ENCODE assay signal across 16 cellular contexts in genomic region chr13:46761174-46761573, GRCh38. TPM values are rescaled to one million over a fixed set of nuclear protein-coding genes. Genes with fewer than 3 reads are reported as not detected.
DNase-seq lines count a peak whose midpoint lies in the region; ATAC-seq, FAIRE-seq and TF ChIP-seq lines count a peak whose summit lies in the region.
"Had no signal": no experiment of that assay in that cellular context is flagged by ENCODE, and none has a peak within 500 bp of the region (broad histone marks: within the 10 kb centered on the region; RNA-seq: fewer than 3 reads in every experiment).

No MANE protein-coding gene starts in this region.

- TF ChIP-seq POLR2A in breast epithelium (IDR thresholded peaks at IDR 0.05): no peak

- H3K9ac ChIP-seq in mammary epithelial cell (ENCODE audit: insufficient read depth, low read length): no peak overlapping the region

- DNase-seq in mammary epithelial cell: peak; percentile 38
- no peak for DNase-seq in breast epithelium (ENCODE audit: low spot score in 2 of 2)
- peak; percentile 59 for DNase-seq in bronchial epithelial cell (ENCODE audit: low read depth)
- no peak for DNase-seq in nephron progenitor cell
- DNase-seq in G401 (ENCODE audit: low spot score): no peak
- no peak for DNase-seq in NCI-H2196 treated with DMSO at 0.1 percent for 48 hours (lab: John Stamatoyannopoulos, UW; ENCODE audit: unreplicated experiment)
- DNase-seq in stimulated activated naive CD8-positive, alpha-beta T cell treated with anti-CD3 and anti-CD28 coated beads, Interleukin-15, amount 100 ng/mL, for 72 hours: no peak
- no peak for DNase-seq in PC-9
- DNase-seq: Caco-2; CD8-positive, alpha-beta memory T cell; DND-41; GF-D8 had no signal

- CTCF ChIA-PET in mammary epithelial cell (lab: Charles Lee; ENCODE audit: low non-redundant PET) (no interaction called here), PC-9 (lab: Charles Lee) (no interaction called here)

- TF ChIP-seq CTCF in mammary epithelial cell (conservative IDR thresholded peaks at IDR 0.05 in 1 of 2, IDR thresholded peaks at IDR 0.05 in 1 of 2; ENCODE audit: extremely low read depth in 1 of 2, insufficient read depth in 1 of 2, low read depth in 1 of 2, low read length in 2 of 2): no peak
- TF ChIP-seq CTCF in breast epithelium (IDR thresholded peaks at IDR 0.05): no peak
- no peak for TF ChIP-seq CTCF in bronchial epithelial cell (IDR thresholded peaks at IDR 0.05; ENCODE audit: insufficient read depth, low read length, severe bottlenecking)
- no peak for TF ChIP-seq CTCF in nephron progenitor cell (IDR thresholded peaks at IDR 0.05)
- TF ChIP-seq CTCF in PC-9 (conservative IDR thresholded peaks at IDR 0.05): no peak

- POLR2A ChIA-PET in PC-9 (lab: Charles Lee; ENCODE audit: unreplicated experiment): no interaction called here

- H3K36me3 ChIP-seq in mammary epithelial cell (ENCODE audit: insufficient read depth, low read length) (no peaks in the 10 kb centered on the region), breast epithelium (no peaks in the 10 kb centered on the region), bronchial epithelial cell (ENCODE audit: control insufficient read depth, insufficient read depth, low read length) (no peaks in the 10 kb centered on the region), PC-9 (ENCODE audit: low read depth) (no peaks in the 10 kb centered on the region)

- peaks cover 5% of the 10 kb centered on the region for H3K4me1 ChIP-seq in mammary epithelial cell (ENCODE audit: insufficient read depth, low read length)
- H3K4me1 ChIP-seq in breast epithelium: no peaks in the 10 kb centered on the region
- H3K4me1 ChIP-seq in PC-9 (replicated peaks; ENCODE audit: insufficient read depth): peaks cover 7% of the 10 kb centered on the region; the same call in 1 of the 2 replicates
- H3K4me1 ChIP-seq: Caco-2 had no signal

- BruUV-seq in mammary epithelial cell (replicated peaks; lab: Mats Ljungman, UMichigan) (no TSS peak), PC-9 (replicated peaks; lab: Mats Ljungman, UMichigan) (no TSS peak)

- H3K36me3 Mint-ChIP-seq in nephron progenitor cell (ENCODE audit: low read depth): no peaks in the 10 kb centered on the region
- H3K36me3 Mint-ChIP-seq: CD8-positive, alpha-beta memory T cell had no signal

- H2AFZ ChIP-seq in mammary epithelial cell (ENCODE audit: low read depth, low read length) (no peak overlapping the region), PC-9 (no peak overlapping the region)

- no peak overlapping the region for H3K4me3 ChIP-seq in mammary epithelial cell (replicated peaks in 1 of 3; ENCODE audit: insufficient read depth in 1 of 3, low read depth in 2 of 3, low read length in 3 of 3)
- H3K4me3 ChIP-seq in breast epithelium: no peak overlapping the region
- no peak overlapping the region for H3K4me3 ChIP-seq in bronchial epithelial cell (ENCODE audit: low read depth, low read length)
- H3K4me3 ChIP-seq in PC-9: no peak overlapping the region

- H3K27me3 Mint-ChIP-seq in nephron progenitor cell (ENCODE audit: low read depth, poor library complexity): peaks cover 3% of the 10 kb centered on the region
- H3K27me3 Mint-ChIP-seq in stimulated activated naive CD8-positive, alpha-beta T cell treated with anti-CD3 and anti-CD28 coated beads, Interleukin-15, amount 100 ng/mL, for 72 hours: no peaks in the 10 kb centered on the region

- H3K27ac ChIP-seq in mammary epithelial cell (ENCODE audit: insufficient read depth, low read depth, low read length): no peak overlapping the region
- H3K27ac ChIP-seq in breast epithelium: no peak overlapping the region
- no peak overlapping the region for H3K27ac ChIP-seq in PC-9

- dilution Hi-C loops in mammary epithelial cell (cut with HindIII; ENCODE audit: low sequenced_read_pairs): no loop called here

- no peaks in the 10 kb centered on the region for H3F3A ChIP-seq in PC-9 (ENCODE audit: insufficient read depth, low read depth)

- intact Hi-C loops in mammary epithelial cell (cut with micrococcal nuclease) (loop anchor here (5.0 kb wide), 1 partner anchor 1011 kb away; no protein-coding TSS in a partner anchor), breast epithelium (cut with DNase I; ENCODE audit: low total_unique reads) (no loop called here), PC-9 (cut with micrococcal nuclease; ENCODE audit: unreplicated experiment) (loop anchor here (10.0 kb wide), 1 partner anchor 1014 kb away; no protein-coding TSS in a partner anchor)

- ATAC-seq in stimulated activated naive CD8-positive, alpha-beta T cell treated with anti-CD3 and anti-CD28 coated beads, Interleukin-15, amount 100 ng/mL, for 72 hours: no peak
- ATAC-seq: HCT116 had no signal

- H3K27ac Mint-ChIP-seq in nephron progenitor cell: peak overlapping the region; percentile 21
- H3K27ac Mint-ChIP-seq in stimulated activated naive CD8-positive, alpha-beta T cell treated with anti-CD3 and anti-CD28 coated beads, Interleukin-15, amount 100 ng/mL, for 72 hours: peak overlapping the region in 1 of 2 donors; percentile 2

- H4K20me1 ChIP-seq in mammary epithelial cell (ENCODE audit: insufficient read depth, low read length) (no peaks in the 10 kb centered on the region), PC-9 (ENCODE audit: insufficient read depth) (no peaks in the 10 kb centered on the region)

- H3K4me3 Mint-ChIP-seq in nephron progenitor cell: no peak overlapping the region
- no peak overlapping the region for H3K4me3 Mint-ChIP-seq in stimulated activated naive CD8-positive, alpha-beta T cell treated with anti-CD3 and anti-CD28 coated beads, Interleukin-15, amount 100 ng/mL, for 72 hours
- H3K4me3 Mint-ChIP-seq: CD8-positive, alpha-beta memory T cell had no signal

- H3K9me3 ChIP-seq in mammary epithelial cell (replicated peaks; ENCODE audit: insufficient read depth, low read length) (no peaks in the 10 kb centered on the region), breast epithelium (no peaks in the 10 kb centered on the region), PC-9 (ENCODE audit: insufficient read depth, low read depth) (no peaks in the 10 kb centered on the region)
- H3K9me3 ChIP-seq: Caco-2 had no signal

- no peaks in the 10 kb centered on the region for H3K9me2 ChIP-seq in PC-9 (ENCODE audit: insufficient read depth)

- no peaks in the 10 kb centered on the region for H3K79me2 ChIP-seq in mammary epithelial cell (ENCODE audit: insufficient read depth, low read length)
- H3K79me2 ChIP-seq in PC-9 (ENCODE audit: low read depth): no peaks in the 10 kb centered on the region

- FAIRE-seq in bronchial epithelial cell (lab: Jason Lieb, UNC): no peak
- FAIRE-seq: GM19239, H54, HTR-8/SVneo had no signal

- no peaks in the 10 kb centered on the region for H3K27me3 ChIP-seq in mammary epithelial cell (ENCODE audit: insufficient read depth, low read length)
- no peaks in the 10 kb centered on the region for H3K27me3 ChIP-seq in breast epithelium
- H3K27me3 ChIP-seq in bronchial epithelial cell (ENCODE audit: control insufficient read depth, insufficient read depth, low read length): no peaks in the 10 kb centered on the region
- no peaks in the 10 kb centered on the region for H3K27me3 ChIP-seq in PC-9 (ENCODE audit: insufficient read depth, low read depth)

- H3K4me2 ChIP-seq in mammary epithelial cell (ENCODE audit: insufficient read depth, low read depth, low read length) (no peak overlapping the region), PC-9 (no peak overlapping the region)

- in situ Hi-C loops in mammary epithelial cell (cut with MboI; ENCODE audit: low sequenced_read_pairs in 2 of 2): no loop called here
- in situ Hi-C loops in G401 (cut with HindIII; ENCODE audit: low sequenced_read_pairs): no loop called here

- 95% methylated on average over 4 of the region's 4 CpGs for WGBS in mammary epithelial cell (ENCODE audit: low coverage, missing lambda C conversion rate)

- H3K9me3 Mint-ChIP-seq in nephron progenitor cell: no peaks in the 10 kb centered on the region
- no peaks in the 10 kb centered on the region for H3K9me3 Mint-ChIP-seq in stimulated activated naive CD8-positive, alpha-beta T cell treated with anti-CD3 and anti-CD28 coated beads, Interleukin-15, amount 100 ng/mL, for 72 hours
- H3K9me3 Mint-ChIP-seq: CD8-positive, alpha-beta memory T cell had no signal

- H3K4me1 Mint-ChIP-seq in nephron progenitor cell: peaks cover 27% of the 10 kb centered on the region
- H3K4me1 Mint-ChIP-seq in stimulated activated naive CD8-positive, alpha-beta T cell treated with anti-CD3 and anti-CD28 coated beads, Interleukin-15, amount 100 ng/mL, for 72 hours: peaks cover 17% of the 10 kb centered on the region
- H3K4me1 Mint-ChIP-seq: CD8-positive, alpha-beta memory T cell had no signal

RNA-seq across cellular contexts. Expression of gene ESD, which starts 35.8 kb away (rescaled TPM):
- total RNA-seq in mammary epithelial cell: 10 to 100 TPM; 81.5 to 84.2 TPM
- polyA plus RNA-seq in mammary epithelial cell: 106 TPM
- 91.8 TPM for polyA minus RNA-seq in mammary epithelial cell
- 100 to 1,000 TPM; 110 to 151 (median 118) TPM for total RNA-seq in breast epithelium
- total RNA-seq in bronchial epithelial cell: 36.7 and 42.4 TPM in 2 replicates
- total RNA-seq in G401 (2014; rRNA removed; shearing (Covaris generic)): 139 and 142 TPM in 2 replicates
- 48.7 and 58.5 TPM in 2 replicates for total RNA-seq in PC-9 (2021)

Comparison
In these comparisons a context has a peak if more than half of its experiments do, and no peak if none do; other contexts are left out.
1. DNase-seq: peak in mammary epithelial cell (single experiment) and bronchial epithelial cell (single experiment); none in breast epithelium (0 of 2), nephron progenitor cell (single experiment), G401 (single experiment), NCI-H2196 treated with DMSO at 0.1 percent for 48 hours (single experiment), stimulated activated naive CD8-positive, alpha-beta T cell treated with anti-CD3 and anti-CD28 coated beads, Interleukin-15, amount 100 ng/mL, for 72 hours (0 of 2) and PC-9 (0 of 2).